18 cellular contexts compared by ENCODE assay signal in genomic region chr5:76514254-76514653, GRCh38.
"Had no signal": no experiment of that assay in that cellular context is flagged by ENCODE, and none has a peak within 500 bp of the region (broad histone marks: within the 10 kb centered on the region; RNA-seq: fewer than 3 reads in every experiment).

No MANE protein-coding gene starts in this region.

- H3K4me1 ChIP-seq: gastroesophageal sphincter, pancreas, uterus had no signal

- ATAC-seq: activated CD8-positive, alpha-beta memory T cell treated with anti-CD3 and anti-CD28 coated beads, Interleukin-2, amount 10 ng/mL, durations not matched to agents 7 days and 5 days; activated T-cell treated with anti-CD3 and anti-CD28 coated beads, Interleukin-2, amount 50 U/mL, for 4 hours; gastroesophageal sphincter; left ventricle myocardium superior; pancreas; stimulated activated naive CD8-positive, alpha-beta T cell treated with anti-CD3 and anti-CD28 coated beads, Interleukin-15, amount 100 ng/mL, for 72 hours had no signal

- H3K36me3 ChIP-seq: gastroesophageal sphincter, pancreas, thoracic aorta, uterus had no signal

- H3K4me3 ChIP-seq: coronary artery, gastroesophageal sphincter, pancreas, thoracic aorta, uterus had no signal

- FAIRE-seq: kidney, pancreas had no signal

- H3K27ac ChIP-seq: coronary artery, epithelial cell of prostate, gastroesophageal sphincter, pancreas, thoracic aorta, uterus had no signal

- DNase-seq: activated CD8-positive, alpha-beta memory T cell treated with anti-CD3 and anti-CD28 coated beads, Interleukin-2, amount 10 ng/mL, durations not matched to agents 7 days and 5 days; activated gamma-delta T cell; activated T-cell treated with anti-CD3 and anti-CD28 coated beads, Interleukin-2, amount 50 U/mL, for 4 hours; effector CD8-positive, alpha-beta T cell; kidney; left ventricle myocardium superior; mesenchymal stem cell; pancreas; retina; stimulated activated CD4-positive, alpha-beta T cell treated with anti-CD3 and anti-CD28 coated beads, Interleukin-15, amount 100 ng/mL, for 24 hours; stimulated activated CD4-positive, alpha-beta T cell treated with anti-CD3 and anti-CD28 coated beads, Interleukin-4, amount 100 ng/mL, for 24 hours; stimulated activated naive CD8-positive, alpha-beta T cell treated with anti-CD3 and anti-CD28 coated beads, Interleukin-15, amount 100 ng/mL, for 72 hours; T-helper 2 cell; uterus had no signal

- H3K4me3 Mint-ChIP-seq: activated CD8-positive, alpha-beta memory T cell treated with anti-CD3 and anti-CD28 coated beads, Interleukin-2, amount 10 ng/mL, durations not matched to agents 7 days and 5 days; activated T-cell treated with anti-CD3 and anti-CD28 coated beads, Interleukin-2, amount 50 U/mL, for 4 hours; stimulated activated naive CD8-positive, alpha-beta T cell treated with anti-CD3 and anti-CD28 coated beads, Interleukin-15, amount 100 ng/mL, for 72 hours had no signal

- H3K27me3 Mint-ChIP-seq: activated CD8-positive, alpha-beta memory T cell treated with anti-CD3 and anti-CD28 coated beads, Interleukin-2, amount 10 ng/mL, durations not matched to agents 7 days and 5 days; stimulated activated naive CD8-positive, alpha-beta T cell treated with anti-CD3 and anti-CD28 coated beads, Interleukin-15, amount 100 ng/mL, for 72 hours had no signal

- H3K9me3 ChIP-seq: gastroesophageal sphincter, pancreas, thoracic aorta, uterus had no signal

- H3K27ac Mint-ChIP-seq: activated CD8-positive, alpha-beta memory T cell treated with anti-CD3 and anti-CD28 coated beads, Interleukin-2, amount 10 ng/mL, durations not matched to agents 7 days and 5 days; stimulated activated naive CD8-positive, alpha-beta T cell treated with anti-CD3 and anti-CD28 coated beads, Interleukin-15, amount 100 ng/mL, for 72 hours had no signal

- H3K27me3 ChIP-seq: gastroesophageal sphincter, pancreas, uterus had no signal

- H3K9me3 Mint-ChIP-seq: activated T-cell treated with anti-CD3 and anti-CD28 coated beads, Interleukin-2, amount 50 U/mL, for 4 hours; stimulated activated naive CD8-positive, alpha-beta T cell treated with anti-CD3 and anti-CD28 coated beads, Interleukin-15, amount 100 ng/mL, for 72 hours had no signal

- H3K4me1 Mint-ChIP-seq: activated CD8-positive, alpha-beta memory T cell treated with anti-CD3 and anti-CD28 coated beads, Interleukin-2, amount 10 ng/mL, durations not matched to agents 7 days and 5 days had no signal
